Comparison of ENCODE assay signal across 17 cellular contexts in the genomic region with DNA sequence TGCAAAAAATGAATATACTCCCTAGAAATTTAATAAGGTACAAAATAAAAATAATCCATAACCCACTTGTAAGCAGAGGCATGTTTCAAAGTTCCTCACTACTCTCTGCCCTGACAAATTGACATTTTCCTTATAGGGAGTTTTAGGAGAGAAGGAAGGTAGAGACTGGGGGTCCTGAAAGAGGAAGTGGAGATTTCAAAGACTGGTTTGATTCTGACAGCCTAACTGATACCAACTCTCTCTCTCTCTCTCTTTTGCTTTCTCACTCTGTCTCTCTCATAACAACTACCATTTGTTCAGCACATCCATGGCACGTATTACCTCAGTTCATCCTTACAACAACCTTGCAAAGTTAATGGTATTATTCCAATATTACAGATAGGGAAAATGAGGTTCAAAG. TPM values are rescaled to one million over a fixed set of nuclear protein-coding genes. Genes with fewer than 3 reads are reported as not detected.
"Had no signal": no experiment of that assay in that cellular context is flagged by ENCODE, and none has a peak within 500 bp of the region (broad histone marks: within the 10 kb centered on the region; RNA-seq: fewer than 3 reads in every experiment).

No MANE protein-coding gene starts in this region.

- H3K4me1 ChIP-seq: colonic mucosa, esophagus squamous epithelium, stomach had no signal

- H3K27me3 ChIP-seq: colonic mucosa, ovary had no signal

- H3K36me3 ChIP-seq: colonic mucosa, esophagus squamous epithelium, ovary, stomach had no signal

- H3K9me3 ChIP-seq: colonic mucosa, esophagus squamous epithelium, ovary, stomach had no signal

- DNase-seq: activated CD4-positive, alpha-beta T cell treated with anti-CD3 and anti-CD28 coated beads, Interleukin-2, amount 50 U/mL, for 1 hour; activated CD8-positive, alpha-beta memory T cell treated with anti-CD3 and anti-CD28 coated beads for 24 hours; activated gamma-delta T cell treated with Interleukin-2 at 50 U/mL for 16 hours; amniotic stem cell; central memory CD4-positive, alpha-beta T cell; colonic mucosa; esophagus squamous epithelium; kidney glomerular epithelial cell; stimulated activated CD4-positive, alpha-beta T cell treated with anti-CD3 and anti-CD28 coated beads, Interleukin-1b, Interleukin-23, amount 100 ng/mL, for 48 hours; stomach; T-helper 9 cell had no signal

- H3K36me3 Mint-ChIP-seq: activated naive CD8-positive, alpha-beta T cell; brain had no signal

- H3K27ac Mint-ChIP-seq: activated naive CD8-positive, alpha-beta T cell had no signal

- H3K4me3 ChIP-seq: colonic mucosa, esophagus squamous epithelium, ovary, stomach had no signal

- ATAC-seq: activated CD4-positive, CD25-positive, alpha-beta regulatory T cell treated with anti-CD3 and anti-CD28 coated beads, Interleukin-2, amount 50 U/mL, for 24 hours had no signal

- H3K27ac ChIP-seq: colonic mucosa, ovary, stomach had no signal

- H3K4me3 Mint-ChIP-seq: activated naive CD8-positive, alpha-beta T cell had no signal

RNA-seq across cellular contexts. Expression of a gene that starts 20.8 kb away (rescaled TPM):
- total RNA-seq: colonic mucosa, esophagus squamous epithelium, pulmonary artery endothelial cell had no signal
- polyA plus RNA-seq: neural cell had no signal
